In the genomic region with DNA sequence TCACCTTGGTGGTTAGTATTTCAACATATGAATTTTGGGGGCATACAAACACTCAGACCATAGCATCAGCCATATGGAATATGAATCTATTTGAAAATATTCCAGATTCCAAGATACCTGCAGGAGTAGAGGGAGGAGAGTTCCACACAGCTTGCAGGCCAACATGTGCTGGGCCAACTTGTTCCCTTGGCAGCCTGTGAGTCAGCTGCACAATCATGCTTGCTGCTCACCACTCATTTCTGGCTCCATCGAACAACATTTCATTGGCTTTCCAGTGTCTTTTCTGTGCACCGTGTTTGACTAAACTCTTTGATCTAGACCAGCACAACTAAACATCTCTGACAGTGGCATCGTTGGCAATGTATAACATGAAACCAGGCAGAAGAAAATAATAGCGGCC, we compare ENCODE assay signal across 23 cellular contexts.
"Had no signal": no experiment of that assay in that cellular context is flagged by ENCODE, and none has a peak within 500 bp of the region (broad histone marks: within the 10 kb centered on the region; RNA-seq: fewer than 3 reads in every experiment).

No MANE protein-coding gene starts in this region.

- H3K4me3 Mint-ChIP-seq: activated CD4-positive, alpha-beta memory T cell treated with anti-CD3 and anti-CD28 coated beads for 36 hours; activated naive CD4-positive, alpha-beta T cell treated with anti-CD3 and anti-CD28 coated beads, Interleukin-2, amount 10 ng/mL, durations not matched to agents 7 days and 5 days; activated T-cell treated with anti-CD3 and anti-CD28 coated beads, Interleukin-2, amount 50 U/mL, for 72 hours; effector memory CD8-positive, alpha-beta T cell; immature natural killer cell; memory B cell; nephron; stimulated activated naive CD8-positive, alpha-beta T cell treated with anti-CD3 and anti-CD28 coated beads, Interleukin-15, Interleukin-2, amounts not matched to agents 100 ng/mL and 50 ng/mL, for 24 hours; T-helper 1 cell treated with Interleukin-12 subunit alpha and Interleukin-12 subunit beta and Interleukin-4 antibody, amounts not matched to agents 30 μg/mL and 1 μg/mL, for 36 hours had no signal

- H3K4me1 Mint-ChIP-seq: activated naive CD4-positive, alpha-beta T cell treated with anti-CD3 and anti-CD28 coated beads, Interleukin-2, amount 10 ng/mL, durations not matched to agents 7 days and 5 days; nephron had no signal

- H3K36me3 Mint-ChIP-seq: activated CD4-positive, alpha-beta memory T cell treated with anti-CD3 and anti-CD28 coated beads for 36 hours; activated naive CD4-positive, alpha-beta T cell treated with anti-CD3 and anti-CD28 coated beads, Interleukin-2, amount 10 ng/mL, durations not matched to agents 7 days and 5 days; immature natural killer cell; memory B cell had no signal

- H3K27ac ChIP-seq: dorsolateral prefrontal cortex, hepatocyte, neutrophil, ovary, psoas muscle, right lobe of liver, skin epidermis, tibial artery had no signal

- H2AFZ ChIP-seq: hepatocyte had no signal

- H3K36me3 ChIP-seq: neutrophil, ovary, right lobe of liver, tibial artery had no signal

- H3K27me3 Mint-ChIP-seq: activated CD4-positive, alpha-beta memory T cell treated with anti-CD3 and anti-CD28 coated beads for 36 hours; activated naive CD4-positive, alpha-beta T cell treated with anti-CD3 and anti-CD28 coated beads, Interleukin-2, amount 10 ng/mL, durations not matched to agents 7 days and 5 days; effector memory CD8-positive, alpha-beta T cell; memory B cell; stimulated activated naive CD8-positive, alpha-beta T cell treated with anti-CD3 and anti-CD28 coated beads, Interleukin-15, Interleukin-2, amounts not matched to agents 100 ng/mL and 50 ng/mL, for 24 hours had no signal

- H3K4me1 ChIP-seq: psoas muscle, right lobe of liver, tibial artery had no signal

- H3K9me3 ChIP-seq: neutrophil, ovary, psoas muscle, right lobe of liver, tibial artery had no signal

- DNase-seq: activated CD4-positive, alpha-beta memory T cell treated with anti-CD3 and anti-CD28 coated beads for 36 hours; activated CD4-positive, alpha-beta T cell treated with anti-CD3 and anti-CD28 coated beads for 4 hours; activated CD4-positive, CD25-positive, alpha-beta regulatory T cell; activated effector memory CD4-positive, alpha-beta T cell treated with Interleukin-2 at 50 U/mL for 16 hours; activated naive CD4-positive, alpha-beta T cell treated with anti-CD3 and anti-CD28 coated beads, Interleukin-2, amount 10 ng/mL, durations not matched to agents 7 days and 5 days; activated T-cell treated with anti-CD3 and anti-CD28 coated beads, Interleukin-2, amount 50 U/mL, for 72 hours; effector memory CD8-positive, alpha-beta T cell; immature natural killer cell; left cardiac atrium; ovary; psoas muscle; right lobe of liver; stimulated activated CD4-positive, alpha-beta T cell treated with anti-CD3 and anti-CD28 coated beads, Interleukin-1b, Interleukin-23, amount 100 ng/mL, for 48 hours; T1000; tibial artery had no signal

- H3K27ac Mint-ChIP-seq: activated CD4-positive, alpha-beta memory T cell treated with anti-CD3 and anti-CD28 coated beads for 36 hours; activated naive CD4-positive, alpha-beta T cell treated with anti-CD3 and anti-CD28 coated beads, Interleukin-2, amount 10 ng/mL, durations not matched to agents 7 days and 5 days; activated T-cell treated with anti-CD3 and anti-CD28 coated beads, Interleukin-2, amount 50 U/mL, for 72 hours; effector memory CD8-positive, alpha-beta T cell; immature natural killer cell; memory B cell; nephron; stimulated activated naive CD8-positive, alpha-beta T cell treated with anti-CD3 and anti-CD28 coated beads, Interleukin-15, Interleukin-2, amounts not matched to agents 100 ng/mL and 50 ng/mL, for 24 hours; T-helper 1 cell treated with Interleukin-12 subunit alpha and Interleukin-12 subunit beta and Interleukin-4 antibody, amounts not matched to agents 30 μg/mL and 1 μg/mL, for 36 hours had no signal

- H3K27me3 ChIP-seq: dorsolateral prefrontal cortex, hepatocyte, neutrophil, ovary, right lobe of liver, tibial artery had no signal

- H3K4me2 ChIP-seq: hepatocyte had no signal

- ATAC-seq: activated T-cell treated with anti-CD3 and anti-CD28 coated beads, Interleukin-2, amount 50 U/mL, for 72 hours; effector memory CD8-positive, alpha-beta T cell; left cardiac atrium; psoas muscle; right lobe of liver had no signal

- H3K9me3 Mint-ChIP-seq: activated CD4-positive, alpha-beta memory T cell treated with anti-CD3 and anti-CD28 coated beads for 36 hours; activated naive CD4-positive, alpha-beta T cell treated with anti-CD3 and anti-CD28 coated beads, Interleukin-2, amount 10 ng/mL, durations not matched to agents 7 days and 5 days; activated T-cell treated with anti-CD3 and anti-CD28 coated beads, Interleukin-2, amount 50 U/mL, for 72 hours; effector memory CD8-positive, alpha-beta T cell; immature natural killer cell; memory B cell; nephron; stimulated activated naive CD8-positive, alpha-beta T cell treated with anti-CD3 and anti-CD28 coated beads, Interleukin-15, Interleukin-2, amounts not matched to agents 100 ng/mL and 50 ng/mL, for 24 hours; T-helper 1 cell treated with Interleukin-12 subunit alpha and Interleukin-12 subunit beta and Interleukin-4 antibody, amounts not matched to agents 30 μg/mL and 1 μg/mL, for 36 hours had no signal

- H3K4me3 ChIP-seq: dorsolateral prefrontal cortex, hepatocyte, ovary, psoas muscle, right lobe of liver, skin epidermis, tibial artery had no signal

- H3K79me2 ChIP-seq: hepatocyte had no signal
